25 cellular contexts compared by ENCODE assay signal in genomic region chrX:55220119-55220794, GRCh38. TPM values are rescaled to one million over a fixed set of nuclear protein-coding genes. Genes with fewer than 3 reads are reported as not detected.
"Had no signal": no experiment of that assay in that cellular context is flagged by ENCODE, and none has a peak within 500 bp of the region (broad histone marks: within the 10 kb centered on the region; RNA-seq: fewer than 3 reads in every experiment).

Gene PAGE5 (plus strand): TSS chrX:55220346. CDS start chrX:55221383, 1,037 bp downstream.

- H3K9me3 Mint-ChIP-seq: activated T-helper 1 cell treated with anti-CD3 and anti-CD28 coated beads, Interleukin-12 subunit alpha, Interleukin-12 subunit beta, Interleukin-2, Interleukin-4 antibody, amounts not matched to agents 30 ng/mL and 10 ng/mL and 1 ng/mL, durations not matched to agents 14 hours and 24 hours and 36 hours; central memory CD8-positive, alpha-beta T cell; natural killer cell treated with Interleukin-12 subunit alpha and Interleukin-12 subunit beta and Interleukin-15 and Interleukin-18, amount 100 ng/mL, for 72 hours; stimulated activated naive CD8-positive, alpha-beta T cell treated with anti-CD3 and anti-CD28 coated beads, Interleukin-15, Interleukin-2, amounts not matched to agents 100 ng/mL and 50 ng/mL, for 24 hours; T-helper 1 cell treated with Interleukin-12 subunit alpha and Interleukin-12 subunit beta and Interleukin-4 antibody, amounts not matched to agents 30 μg/mL and 1 μg/mL, for 36 hours had no signal

- H3K27ac Mint-ChIP-seq: activated T-helper 1 cell treated with anti-CD3 and anti-CD28 coated beads, Interleukin-12 subunit alpha, Interleukin-12 subunit beta, Interleukin-2, Interleukin-4 antibody, amounts not matched to agents 30 ng/mL and 10 ng/mL and 1 ng/mL, durations not matched to agents 14 hours and 24 hours and 36 hours; mesothelial cell of epicardium; natural killer cell treated with Interleukin-12 subunit alpha and Interleukin-12 subunit beta and Interleukin-15 and Interleukin-18, amount 100 ng/mL, for 72 hours; stimulated activated naive CD8-positive, alpha-beta T cell treated with anti-CD3 and anti-CD28 coated beads, Interleukin-15, Interleukin-2, amounts not matched to agents 100 ng/mL and 50 ng/mL, for 24 hours; T-helper 1 cell treated with Interleukin-12 subunit alpha and Interleukin-12 subunit beta and Interleukin-4 antibody, amounts not matched to agents 30 μg/mL and 1 μg/mL, for 36 hours had no signal

- H3K4me3 ChIP-seq: colonic mucosa, lower lobe of right lung, pancreas, right lobe of liver, smooth muscle cell, vagina had no signal

- H3K36me3 ChIP-seq: brain microvascular endothelial cell, colonic mucosa, lower lobe of right lung, neutrophil, pancreas, right lobe of liver, vagina had no signal

- H3K4me3 Mint-ChIP-seq: activated T-helper 1 cell treated with anti-CD3 and anti-CD28 coated beads, Interleukin-12 subunit alpha, Interleukin-12 subunit beta, Interleukin-2, Interleukin-4 antibody, amounts not matched to agents 30 ng/mL and 10 ng/mL and 1 ng/mL, durations not matched to agents 14 hours and 24 hours and 36 hours; central memory CD8-positive, alpha-beta T cell; mesothelial cell of epicardium; natural killer cell treated with Interleukin-12 subunit alpha and Interleukin-12 subunit beta and Interleukin-15 and Interleukin-18, amount 100 ng/mL, for 72 hours; stimulated activated naive CD8-positive, alpha-beta T cell treated with anti-CD3 and anti-CD28 coated beads, Interleukin-15, Interleukin-2, amounts not matched to agents 100 ng/mL and 50 ng/mL, for 24 hours; T-helper 1 cell treated with Interleukin-12 subunit alpha and Interleukin-12 subunit beta and Interleukin-4 antibody, amounts not matched to agents 30 μg/mL and 1 μg/mL, for 36 hours had no signal

- H3K4me2 ChIP-seq: smooth muscle cell had no signal

- H3K27me3 ChIP-seq: brain microvascular endothelial cell, colonic mucosa, neutrophil, vagina had no signal

- DNase-seq: activated CD4-positive, alpha-beta T cell treated with anti-CD3 and anti-CD28 coated beads, Interleukin-2, amount 50 U/mL, for 1 hour; activated naive CD4-positive, alpha-beta T cell; activated T-cell treated with anti-CD3 and anti-CD28 coated beads for 4 hours; aorta; brain microvascular endothelial cell; colonic mucosa; erythroblast; foreskin melanocyte; glutamatergic neuron; hippocampal formation; lower lobe of right lung; right lobe of liver; trophoblast cell had no signal

- H3K36me3 Mint-ChIP-seq: mesothelial cell of epicardium; natural killer cell treated with Interleukin-12 subunit alpha and Interleukin-12 subunit beta and Interleukin-15 and Interleukin-18, amount 100 ng/mL, for 72 hours had no signal

- H3K27ac ChIP-seq: brain microvascular endothelial cell, colonic mucosa, lower lobe of right lung, neutrophil, pancreas, right lobe of liver, vagina had no signal

- H3K4me1 Mint-ChIP-seq: central memory CD8-positive, alpha-beta T cell; mesothelial cell of epicardium had no signal

- H3K9me3 ChIP-seq: colonic mucosa, lower lobe of right lung, neutrophil, pancreas, right lobe of liver, vagina had no signal

- H3K27me3 Mint-ChIP-seq: stimulated activated naive CD8-positive, alpha-beta T cell treated with anti-CD3 and anti-CD28 coated beads, Interleukin-15, Interleukin-2, amounts not matched to agents 100 ng/mL and 50 ng/mL, for 24 hours had no signal

- ATAC-seq: lower lobe of right lung, pancreas, right lobe of liver had no signal

- H3K4me1 ChIP-seq: colonic mucosa, lower lobe of right lung, pancreas, right lobe of liver, vagina had no signal

RNA-seq across cellular contexts. Expression of gene PAGE5, which starts in this region (rescaled TPM):
- total RNA-seq: activated T-helper 1 cell treated with anti-CD3 and anti-CD28 coated beads, Interleukin-12 subunit alpha, Interleukin-12 subunit beta, Interleukin-2, Interleukin-4 antibody, amounts not matched to agents 30 ng/mL and 10 ng/mL and 1 ng/mL, durations not matched to agents 14 hours and 24 hours and 36 hours; aorta; colonic mucosa; lower lobe of right lung; mesothelial cell of epicardium; natural killer cell treated with Interleukin-12 subunit alpha and Interleukin-12 subunit beta and Interleukin-15 and Interleukin-18, amount 100 ng/mL, for 72 hours; pancreas; pulmonary artery endothelial cell; smooth muscle cell; vagina had no signal
- polyA plus RNA-seq: aorta, keratinocyte, pancreas, smooth muscle cell had no signal
